ENCODE assay signal across 31 cellular contexts in genomic region chr1:229383188-229383587, GRCh38. TPM values are rescaled to one million over a fixed set of nuclear protein-coding genes. Genes with fewer than 3 reads are reported as not detected.
DNase-seq lines count a peak whose midpoint lies in the region; ATAC-seq, FAIRE-seq and TF ChIP-seq lines count a peak whose summit lies in the region.
"Had no signal": no experiment of that assay in that cellular context is flagged by ENCODE, and none has a peak within 500 bp of the region (broad histone marks: within the 10 kb centered on the region; RNA-seq: fewer than 3 reads in every experiment).

No MANE protein-coding gene starts in this region.

- H3K4me2 ChIP-seq in HepG2 (ENCODE audit: low read depth, low read length): no peak overlapping the region
- no peak overlapping the region for H3K4me2 ChIP-seq in K562 (ENCODE audit: insufficient read depth, low read length)
- H3K4me2 ChIP-seq: BLaER1 had no signal

- POLR2A ChIA-PET in HepG2 (lab: Yijun Ruan, JAX) (no interaction called here), K562 (lab: Yijun Ruan, JAX) (interaction anchor here (1.5 kb wide), 1 partner anchor 26 kb away, joined by 4 read pairs; no protein-coding TSS in a partner anchor)

- H3K27me3 Mint-ChIP-seq in T-helper 17 cell: peaks cover 41% of the 10 kb centered on the region

- H3K79me2 ChIP-seq in HepG2 (ENCODE audit: insufficient read depth, low read length): no peaks in the 10 kb centered on the region
- no peaks in the 10 kb centered on the region for H3K79me2 ChIP-seq in K562 (ENCODE audit: control insufficient read depth, insufficient read depth, low read length)

- peak overlapping the region; percentile 16 for H3K27ac Mint-ChIP-seq in T-helper 17 cell
- H3K27ac Mint-ChIP-seq: CD14-positive monocyte; CD4-positive, alpha-beta memory T cell; CD8-positive, alpha-beta memory T cell had no signal

- DNase-seq in HepG2 (ENCODE audit: low spot score): no peak
- no peak for DNase-seq in right lobe of liver
- no peak for DNase-seq in T-helper 17 cell
- no peak for DNase-seq in K562 (ENCODE audit: extremely low read depth in 1 of 4, low spot score in 3 of 4)
- DNase-seq in left ventricle myocardium superior: no peak
- DNase-seq in activated CD8-positive, alpha-beta memory T cell treated with anti-CD3 and anti-CD28 coated beads, Interleukin-2, amount 50 U/mL, for 48 hours: no peak
- DNase-seq: 8988T; ACHN; BE2C; C1 segment of cervical spinal cord; CD4-positive, alpha-beta memory T cell; CD4-positive, CD25-positive, alpha-beta regulatory T cell; CD8-positive, alpha-beta memory T cell; COR-L47; DMS 273 treated with DMSO at 0.1 percent for 48 hours; DMS153; DMS53; DMS79; DND-41; EL; GDM1 had no signal

- no peak for TF ChIP-seq POLR2A in HepG2 (IDR thresholded peaks at IDR 0.05; ENCODE audit: insufficient read depth in 1 of 2, low read depth in 2 of 2, low read length in 2 of 2)
- no peak for TF ChIP-seq POLR2A in right lobe of liver (IDR thresholded peaks at IDR 0.05)
- TF ChIP-seq POLR2A in K562 (conservative IDR thresholded peaks at IDR 0.05): no peak

- H3K27ac ChIP-seq in HepG2 (ENCODE audit: extremely low read length, insufficient read depth, low read length) (no peak overlapping the region), right lobe of liver (no peak overlapping the region), K562 (ENCODE audit: extremely low read depth, low read depth, low read length) (no peak overlapping the region)
- H3K27ac ChIP-seq: BLaER1 had no signal

- no peaks in the 10 kb centered on the region for H3K36me3 Mint-ChIP-seq in T-helper 17 cell (ENCODE audit: low read depth)
- H3K36me3 Mint-ChIP-seq: CD14-positive monocyte; CD4-positive, alpha-beta memory T cell; CD4-positive, CD25-positive, alpha-beta regulatory T cell; CD8-positive, alpha-beta memory T cell had no signal

- no peak for TF ChIP-seq RAD21 in HepG2 (CRISPR knock-in tag; IDR thresholded peaks at IDR 0.05)
- TF ChIP-seq RAD21 in K562 (CRISPR knock-in tag; conservative IDR thresholded peaks at IDR 0.05 in 1 of 2, IDR thresholded peaks at IDR 0.05 in 1 of 2): no peak

- H4K20me1 ChIP-seq in HepG2 (ENCODE audit: insufficient read depth, low read length): no peaks in the 10 kb centered on the region
- peaks cover 2% of the 10 kb centered on the region; the same call in 1 of the 2 replicates for H4K20me1 ChIP-seq in K562 (replicated peaks; ENCODE audit: control insufficient read depth, insufficient read depth, low read length)
- H4K20me1 ChIP-seq: BLaER1 had no signal

- no peak for ATAC-seq in HepG2
- ATAC-seq in right lobe of liver: no peak
- no peak for ATAC-seq in T-helper 17 cell
- ATAC-seq in K562: no peak
- ATAC-seq in left ventricle myocardium superior: no peak
- ATAC-seq: GM12878 had no signal

- no peak overlapping the region for H2AFZ ChIP-seq in HepG2 (ENCODE audit: low read length)
- no peak overlapping the region for H2AFZ ChIP-seq in K562 (ENCODE audit: low read depth, low read length)

- H3K4me3 ChIP-seq in HepG2 (replicated peaks in 1 of 3; ENCODE audit: insufficient read depth in 1 of 3, low read depth in 2 of 3, low read length in 3 of 3): no peak overlapping the region
- H3K4me3 ChIP-seq in right lobe of liver: no peak overlapping the region
- no peak overlapping the region for H3K4me3 ChIP-seq in K562
- H3K4me3 ChIP-seq: BLaER1, GM12878 had no signal

- H3K36me3 ChIP-seq in HepG2 (replicated peaks in 1 of 2; ENCODE audit: control insufficient read depth in 1 of 2, insufficient read depth in 2 of 2, low read length in 2 of 2): no peaks in the 10 kb centered on the region
- H3K36me3 ChIP-seq in right lobe of liver: no peaks in the 10 kb centered on the region
- H3K36me3 ChIP-seq in K562 (ENCODE audit: control insufficient read depth, insufficient read depth, low read length): no peaks in the 10 kb centered on the region
- H3K36me3 ChIP-seq: BE2C, BLaER1 had no signal

- no peak overlapping the region for H3K4me3 Mint-ChIP-seq in T-helper 17 cell
- H3K4me3 Mint-ChIP-seq: CD14-positive monocyte; CD4-positive, alpha-beta memory T cell; CD4-positive, CD25-positive, alpha-beta regulatory T cell; CD8-positive, alpha-beta memory T cell had no signal

- H3K9ac ChIP-seq in HepG2 (ENCODE audit: insufficient read depth, low read depth, low read length) (no peak overlapping the region), K562 (ENCODE audit: insufficient read depth in 1 of 2, low read depth in 2 of 2, low read length in 2 of 2) (no peak overlapping the region)
- H3K9ac ChIP-seq: BLaER1 had no signal

- 75% methylated on average over 2 of the region's 3 CpGs for WGBS in HepG2 (ENCODE audit: low lambda C conversion rate)
- WGBS in right lobe of liver (ENCODE audit: insufficient coverage, low coverage, low lambda C conversion rate, missing lambda C conversion rate): 100% methylated on average over 2 of the region's 3 CpGs
- WGBS in K562 (ENCODE audit: insufficient coverage, low coverage, missing lambda C conversion rate): 3% methylated on average over 3 of the region's 3 CpGs

- CTCF ChIA-PET in HepG2 (lab: Yijun Ruan, JAX; ENCODE audit: low intra/inter-chr PET ratio, low total read pairs) (no interaction called here), K562 (lab: Yijun Ruan, JAX; ENCODE audit: low intra/inter-chr PET ratio) (no interaction called here)

- H3K9me1 ChIP-seq in K562 (ENCODE audit: control insufficient read depth, insufficient read depth, low read length): no peaks in the 10 kb centered on the region

- H3K9me3 ChIP-seq in HepG2 (ENCODE audit: low read length) (no peaks in the 10 kb centered on the region), right lobe of liver (no peaks in the 10 kb centered on the region), T-helper 17 cell (ENCODE audit: control insufficient read depth, low read length, poor library complexity, severe bottlenecking) (no peaks in the 10 kb centered on the region), K562 (replicated peaks; ENCODE audit: control insufficient read depth, insufficient read depth, low read depth, low read length) (no peaks in the 10 kb centered on the region)
- H3K9me3 ChIP-seq: BE2C, BLaER1 had no signal

- H3K4me1 Mint-ChIP-seq in T-helper 17 cell: peaks cover 3% of the 10 kb centered on the region
- H3K4me1 Mint-ChIP-seq: CD14-positive monocyte; CD4-positive, alpha-beta memory T cell; CD4-positive, CD25-positive, alpha-beta regulatory T cell; CD8-positive, alpha-beta memory T cell had no signal

- no peak for TF ChIP-seq EP300 in HepG2 (IDR thresholded peaks at IDR 0.05; ENCODE audit: low read depth in 2 of 2, low read length in 2 of 2)
- TF ChIP-seq EP300 in HepG2 (CRISPR knock-in tag; IDR thresholded peaks at IDR 0.05; ENCODE audit: borderline replicate concordance): no peak
- TF ChIP-seq EP300 in K562 (IDR thresholded peaks at IDR 0.05; ENCODE audit: low read length): no peak

- BruUV-seq in HepG2 (replicated peaks; lab: Mats Ljungman, UMichigan) (no TSS peak), K562 (replicated peaks; lab: Mats Ljungman, UMichigan) (no TSS peak)

- intact Hi-C loops in HepG2 (cut with micrococcal nuclease; ENCODE audit: unreplicated experiment) (no loop called here), right lobe of liver (cut with DNase I) (no loop called here), K562 (cut with micrococcal nuclease) (loop anchor here (5.0 kb wide), 1 partner anchor 126 kb away; no protein-coding TSS in a partner anchor), left ventricle myocardium superior (cut with micrococcal nuclease) (no loop called here)

- TF ChIP-seq CTCF in HepG2 (CRISPR knock-in tag; IDR thresholded peaks at IDR 0.05): no peak
- no peak for TF ChIP-seq CTCF in right lobe of liver (IDR thresholded peaks at IDR 0.05)
- TF ChIP-seq CTCF in K562 (IDR thresholded peaks at IDR 0.05 in 2 of 3, conservative IDR thresholded peaks at IDR 0.05 in 1 of 3; ENCODE audit: insufficient read depth in 2 of 3, low read depth in 1 of 3, low read length in 3 of 3): no peak

- H3K4me1 ChIP-seq in HepG2 (ENCODE audit: insufficient read depth, low read length) (no peaks in the 10 kb centered on the region), right lobe of liver (no peaks in the 10 kb centered on the region), K562 (replicated peaks in 1 of 2; ENCODE audit: control insufficient read depth in 2 of 2, insufficient read depth in 2 of 2, low read length in 2 of 2) (no peaks in the 10 kb centered on the region)

- FAIRE-seq in HepG2 (lab: Jason Lieb, UNC) (no peak), K562 (lab: Jason Lieb, UNC) (no peak)
- FAIRE-seq: A204.1, GM12878, GM12892, GM18507 had no signal

- H3K27me3 ChIP-seq in HepG2 (ENCODE audit: control insufficient read depth in 1 of 2, insufficient read depth in 2 of 2, low read length in 2 of 2): peaks cover 2 to 21% of the 10 kb centered on the region in 2 experiments; a peak in 3 of 5 replicates
- H3K27me3 ChIP-seq in right lobe of liver: no peaks in the 10 kb centered on the region
- peaks cover 66 to 73% of the 10 kb centered on the region in 2 experiments for H3K27me3 ChIP-seq in K562 (ENCODE audit: control insufficient read depth in 2 of 2, insufficient read depth in 2 of 2, low read length in 2 of 2)
- H3K27me3 ChIP-seq: BE2C, BLaER1 had no signal

- in situ Hi-C loops in HepG2 (cut with HindIII; ENCODE audit: extremely low pct_ligation_motif_present, low pct_unique_long_range_greater_than_20kb): no loop called here
- in situ Hi-C loops in K562 (cut with MboI): no loop called here

RNA-seq across cellular contexts. Expression of gene CCSAP, which starts 40.3 kb away (rescaled TPM):
- total RNA-seq in HepG2 (2016; rRNA removed; fragmentation: Illumina TruSeq; extraction: Trizol): 9.0 and 10.0 TPM in 2 replicates
- 1.1 and 1.4 TPM in 2 replicates for total RNA-seq in HepG2 (2016; cell fraction: cytosol; rRNA removed; fragmentation: Illumina TruSeq; extraction: Trizol; ENCODE audit: low read depth)
- total RNA-seq in HepG2 (2016; cell fraction: insoluble cytoplasmic fraction; rRNA removed; fragmentation: Illumina TruSeq; extraction: Trizol): 9.1 and 10.6 TPM in 2 replicates
- total RNA-seq in HepG2 (2016; cell fraction: membrane; rRNA removed; fragmentation: Illumina TruSeq; extraction: Trizol): 5.1 and 6.2 TPM in 2 replicates
- 8.2 and 9.2 TPM in 2 replicates for total RNA-seq in HepG2 (2016; cell fraction: nucleus; rRNA removed; fragmentation: Illumina TruSeq; extraction: Trizol)
- polyA plus RNA-seq in HepG2 (2011; rRNA removed): 3.1 and 3.7 TPM in 2 replicates
- polyA plus RNA-seq in HepG2 (2011; cell fraction: cytosol; rRNA removed): 1.8 and 2.8 TPM in 2 replicates
- 4.2 TPM in 2 replicates for polyA plus RNA-seq in HepG2 (2011; cell fraction: nucleus; rRNA removed)
- 3.8 and 4.7 TPM in 2 replicates for polyA plus RNA-seq in HepG2 (2012)
- polyA plus RNA-seq in HepG2 (2016; cell fraction: cytosol; fragmentation: Illumina TruSeq; extraction: Trizol; ENCODE audit: low read depth): 0.62 and 0.77 TPM in 2 replicates
- 8.6 TPM in 2 replicates for polyA plus RNA-seq in HepG2 (2016; cell fraction: insoluble cytoplasmic fraction; fragmentation: Illumina TruSeq; extraction: Trizol; ENCODE audit: low read depth)
- 2.5 TPM in 2 replicates for polyA plus RNA-seq in HepG2 (2016; cell fraction: membrane; fragmentation: Illumina TruSeq; extraction: Trizol; ENCODE audit: low read depth)
- 11.2 and 11.4 TPM in 2 replicates for polyA plus RNA-seq in HepG2 (2016; cell fraction: nucleus; fragmentation: Illumina TruSeq; extraction: Trizol; ENCODE audit: insufficient read depth, low read depth)
- 3.9 and 4.7 TPM in 2 replicates for polyA minus RNA-seq in HepG2 (2011; rRNA and poly(A)+ RNA removed; ENCODE audit: low replicate concordance)
- 5.4 and 5.9 TPM in 2 replicates for polyA minus RNA-seq in HepG2 (2011; cell fraction: cytosol; rRNA and poly(A)+ RNA removed)
- 8.7 and 9.3 TPM in 2 replicates for polyA minus RNA-seq in HepG2 (2011; cell fraction: nucleus; rRNA and poly(A)+ RNA removed)
- 1 to 10 TPM; 1.4 to 3.2 (median 1.7) TPM for total RNA-seq in right lobe of liver
- total RNA-seq in T-helper 17 cell: 10 to 100 TPM; 29.0 to 33.1 TPM
- 9.4 and 42.2 TPM in 2 replicates for total RNA-seq in K562 (2011; cell fraction: chromatin; rRNA removed; ENCODE audit: low replicate concordance)
- total RNA-seq in K562 (2011; cell fraction: nucleolus; rRNA removed): 6.0 and 8.4 TPM in 2 replicates
- total RNA-seq in K562 (2011; cell fraction: nucleoplasm; rRNA removed): 19.9 and 28.9 TPM in 2 replicates
- total RNA-seq in K562 (2014; rRNA removed): 7.8 and 8.2 TPM in 2 replicates
- total RNA-seq in K562 (2014; rRNA removed; fragmentation: Illumina TruSeq; extraction: Trizol): 13.6 and 14.4 TPM in 2 replicates
- total RNA-seq in K562 (2015; rRNA removed; fragmentation: Illumina TruSeq; extraction: Trizol): 10.7 and 11.2 TPM in 2 replicates
- 10.3 and 10.5 TPM in 2 replicates for total RNA-seq in K562 (2021)
- 15.9 and 18.4 TPM in 2 replicates for polyA plus RNA-seq in K562 (2011; rRNA removed)
- polyA plus RNA-seq in K562 (2011; cell fraction: cytosol; rRNA removed): 2.7 and 11.3 TPM in 2 replicates
- 8.0 and 22.9 TPM in 2 replicates for polyA plus RNA-seq in K562 (2011; cell fraction: nucleus; rRNA removed)
- polyA plus RNA-seq in K562 (2012): 6.5 and 7.3 TPM in 2 replicates
- polyA plus RNA-seq in K562 (2014; fragmentation: Illumina TruSeq; extraction: Trizol): 6.9 and 9.5 TPM in 2 replicates
- 1 to 10 TPM; 3.6 to 4.3 TPM for polyA plus RNA-seq in K562 (2014; fragmentation: Nextera tagmentation; extraction: Ambion mirVana)
- 6.0 and 8.2 TPM in 2 replicates for polyA plus RNA-seq in K562 (2014; rRNA removed)
- 22.1 and 31.4 TPM in 2 replicates for polyA minus RNA-seq in K562 (2011; rRNA and poly(A)+ RNA removed)
- 12.0 and 16.3 TPM in 2 replicates for polyA minus RNA-seq in K562 (2011; cell fraction: cytosol; rRNA and poly(A)+ RNA removed)
- polyA minus RNA-seq in K562 (2011; cell fraction: nucleus; rRNA and poly(A)+ RNA removed): 5.0 and 16.2 TPM in 2 replicates
- 2.1 TPM for total RNA-seq in left ventricle myocardium superior

RNA-seq across cellular contexts. Expression of gene ACTA1, which starts 50.7 kb away (rescaled TPM):
- total RNA-seq in HepG2 (2016; rRNA removed; fragmentation: Illumina TruSeq; extraction: Trizol) (5.2 and 5.9 TPM in 2 replicates), right lobe of liver (10 to 100 TPM in 1 of 6 experiments, 1 to 10 TPM in 4, not detected in 1; 1.1 to 14.2 (median 1.3) TPM), T-helper 17 cell (not detected), K562 (2014; rRNA removed) (0.36 TPM in 1 of 2 replicates, not detected in the other), K562 (2014; rRNA removed; fragmentation: Illumina TruSeq; extraction: Trizol) (not detected in 2 replicates), K562 (2015; rRNA removed; fragmentation: Illumina TruSeq; extraction: Trizol) (0.15 TPM in 1 of 2 replicates, not detected in the other), K562 (2021) (not detected in 2 replicates), left ventricle myocardium superior (2,149 TPM)
- total RNA-seq in HepG2 (2016; cell fraction: cytosol; rRNA removed; fragmentation: Illumina TruSeq; extraction: Trizol; ENCODE audit: low read depth): 5.1 and 5.2 TPM in 2 replicates
- total RNA-seq in HepG2 (2016; cell fraction: insoluble cytoplasmic fraction; rRNA removed; fragmentation: Illumina TruSeq; extraction: Trizol): 5.5 TPM in 2 replicates
- 5.3 and 6.0 TPM in 2 replicates for total RNA-seq in HepG2 (2016; cell fraction: membrane; rRNA removed; fragmentation: Illumina TruSeq; extraction: Trizol)
- 3.9 and 5.9 TPM in 2 replicates for total RNA-seq in HepG2 (2016; cell fraction: nucleus; rRNA removed; fragmentation: Illumina TruSeq; extraction: Trizol)
- polyA plus RNA-seq in HepG2 (2011; rRNA removed) (1.4 and 3.0 TPM in 2 replicates), K562 (2011; rRNA removed) (0.07 TPM in 1 of 2 replicates, not detected in the other), K562 (2014; fragmentation: Illumina TruSeq; extraction: Trizol) (0.07 TPM in 1 of 2 replicates, not detected in the other), K562 (2014; fragmentation: Nextera tagmentation; extraction: Ambion mirVana) (not detected), K562 (2014; rRNA removed) (not detected in 2 replicates)
- polyA plus RNA-seq in HepG2 (2011; cell fraction: cytosol; rRNA removed): 1.6 and 1.8 TPM in 2 replicates
- polyA plus RNA-seq in HepG2 (2011; cell fraction: nucleus; rRNA removed): 3.8 and 5.9 TPM in 2 replicates
- polyA plus RNA-seq in HepG2 (2012): 0.86 and 1.1 TPM in 2 replicates
- polyA plus RNA-seq in HepG2 (2016; cell fraction: cytosol; fragmentation: Illumina TruSeq; extraction: Trizol; ENCODE audit: low read depth): 11.4 and 12.1 TPM in 2 replicates
- polyA plus RNA-seq in HepG2 (2016; cell fraction: insoluble cytoplasmic fraction; fragmentation: Illumina TruSeq; extraction: Trizol; ENCODE audit: low read depth): 11.6 and 13.4 TPM in 2 replicates
- polyA plus RNA-seq in HepG2 (2016; cell fraction: membrane; fragmentation: Illumina TruSeq; extraction: Trizol; ENCODE audit: low read depth): 11.0 and 11.7 TPM in 2 replicates
- polyA plus RNA-seq in HepG2 (2016; cell fraction: nucleus; fragmentation: Illumina TruSeq; extraction: Trizol; ENCODE audit: insufficient read depth, low read depth): 15.3 and 15.9 TPM in 2 replicates
- 1.9 TPM in 1 of 2 replicates, not detected in the other for polyA minus RNA-seq in HepG2 (2011; rRNA and poly(A)+ RNA removed; ENCODE audit: low replicate concordance)
- polyA minus RNA-seq in HepG2 (2011; cell fraction: cytosol; rRNA and poly(A)+ RNA removed): 0.79 and 3.4 TPM in 2 replicates
- polyA minus RNA-seq in HepG2 (2011; cell fraction: nucleus; rRNA and poly(A)+ RNA removed): 0.39 and 0.99 TPM in 2 replicates
- not detected in 2 replicates for total RNA-seq in K562 (2011; cell fraction: chromatin; rRNA removed; ENCODE audit: low replicate concordance)
- not detected in 2 replicates for total RNA-seq in K562 (2011; cell fraction: nucleolus; rRNA removed)
- not detected in 2 replicates for total RNA-seq in K562 (2011; cell fraction: nucleoplasm; rRNA removed)
- 0.16 TPM in 1 of 2 replicates, not detected in the other for polyA plus RNA-seq in K562 (2011; cell fraction: cytosol; rRNA removed)
- 0.11 and 0.18 TPM in 2 replicates for polyA plus RNA-seq in K562 (2011; cell fraction: nucleus; rRNA removed)
- 0.08 and 0.14 TPM in 2 replicates for polyA plus RNA-seq in K562 (2012)
- not detected in 2 replicates for polyA minus RNA-seq in K562 (2011; rRNA and poly(A)+ RNA removed)
- not detected in 2 replicates for polyA minus RNA-seq in K562 (2011; cell fraction: cytosol; rRNA and poly(A)+ RNA removed)
- polyA minus RNA-seq in K562 (2011; cell fraction: nucleus; rRNA and poly(A)+ RNA removed): not detected in 2 replicates
- total RNA-seq: A673; CD4-positive, CD25-positive, alpha-beta regulatory T cell; CD8-positive, alpha-beta memory T cell; Daoy; G401; GM12878 had no signal
- polyA plus RNA-seq: AG04450; CD14-positive monocyte; CD4-positive, alpha-beta memory T cell; CD4-positive, CD25-positive, alpha-beta regulatory T cell; CD8-positive, alpha-beta memory T cell had no signal

Comparison
In these comparisons a context has a peak if more than half of its experiments do, and no peak if none do; other contexts are left out.
1. RNA of gene ACTA1, which starts 50.7 kb away (total RNA-seq): 2,149 TPM in left ventricle myocardium superior (single experiment); 3.9 to 6.0 TPM in HepG2, 1.1 to 14.2 TPM in right lobe of liver, not detected in T-helper 17 cell and 0.15 to 0.36 TPM in K562; every median in the first group is over 100 times any median in the second.
2. Of the 241 proteins assayed by ChIP-seq in both HepG2 and K562: peak only in HepG2: none; only in K562: none; in both: ZNF121; in neither: 239; mixed calls (peak in some experiments, not most) for 1.